Comparison of ENCODE assay signal across 22 cellular contexts in the genomic region with DNA sequence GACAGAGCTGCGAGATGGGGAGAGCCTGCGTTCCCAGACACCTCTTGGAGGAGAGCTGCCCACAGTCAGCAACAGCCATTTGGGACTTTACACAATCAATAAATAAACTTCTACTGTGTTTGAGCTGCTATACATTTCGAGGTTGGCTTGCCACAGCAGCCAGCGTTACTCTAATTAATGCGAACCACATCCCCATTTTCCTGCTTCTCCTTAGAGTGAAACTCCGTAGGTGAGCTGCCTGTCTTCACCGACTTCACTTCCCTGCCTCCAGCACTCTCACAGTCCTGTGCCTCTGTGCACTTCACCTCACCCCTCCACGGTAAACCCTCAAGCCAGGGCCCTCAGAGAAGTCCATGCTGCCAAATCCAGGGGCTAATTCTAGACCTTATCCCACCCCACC. TPM values are rescaled to one million over a fixed set of nuclear protein-coding genes. Genes with fewer than 3 reads are reported as not detected.
DNase-seq lines count a peak whose midpoint lies in the region; ATAC-seq and TF ChIP-seq lines count a peak whose summit lies in the region.
"Had no signal": no experiment of that assay in that cellular context is flagged by ENCODE, and none has a peak within 500 bp of the region (broad histone marks: within the 10 kb centered on the region; RNA-seq: fewer than 3 reads in every experiment).

No MANE protein-coding gene starts in this region.

- intact Hi-C loops in cardiac septum (cut with DNase I) (no loop called here), heart left ventricle (cut with DNase I) (no loop called here), lower lobe of right lung (cut with DNase I) (no loop called here)

- H3K9me3 ChIP-seq in heart left ventricle (peaks cover 0 to 24% (median 3%) of the 10 kb centered on the region in 12 donors), RWPE2 (ENCODE audit: severe bottlenecking) (peaks cover 4% of the 10 kb centered on the region), lower lobe of right lung (peaks cover 13% of the 10 kb centered on the region)

- TF ChIP-seq CTCF in heart left ventricle (IDR thresholded peaks at IDR 0.05) = no peak
- no peak for TF ChIP-seq CTCF in RWPE2 (IDR thresholded peaks at IDR 0.05; ENCODE audit: poor library complexity, severe bottlenecking)
- no peak for TF ChIP-seq CTCF in lower lobe of right lung (IDR thresholded peaks at IDR 0.05)

- H3K4me1 ChIP-seq in heart left ventricle (no peaks in the 10 kb centered on the region), RWPE2 (ENCODE audit: insufficient read depth, poor library complexity, severe bottlenecking) (no peaks in the 10 kb centered on the region), lower lobe of right lung (no peaks in the 10 kb centered on the region)

- H3K4me3 ChIP-seq in heart left ventricle (no peak overlapping the region), RWPE2 (ENCODE audit: severe bottlenecking) (no peak overlapping the region), lower lobe of right lung (no peak overlapping the region)
- H3K4me3 ChIP-seq: K562, MG63, SK-N-MC had no signal

- TF ChIP-seq POLR2A in heart left ventricle (IDR thresholded peaks at IDR 0.05) = no peak

- H3K27me3 ChIP-seq in heart left ventricle = peaks cover 0 to 5% (median 0%) of the 10 kb centered on the region in 9 donors
- no peaks in the 10 kb centered on the region for H3K27me3 ChIP-seq in RWPE2 (ENCODE audit: insufficient read depth, poor library complexity, severe bottlenecking)
- peaks cover 3% of the 10 kb centered on the region for H3K27me3 ChIP-seq in lower lobe of right lung (ENCODE audit: low read depth)
- H3K27me3 ChIP-seq: MG63 had no signal

- DNase-seq in cardiac septum (ENCODE audit: low spot score) (peak; percentile 66), heart left ventricle (no peak), RWPE2 (ENCODE audit: low spot score) (peak; percentile 21), lower lobe of right lung (peak; percentile 12), EL (no peak), GM19238 (ENCODE audit: insufficient read length, low spot score) (no peak)
- DNase-seq in effector CD4-positive, alpha-beta T cell = no peak
- DNase-seq: CD4-positive, CD25-positive, alpha-beta regulatory T cell; MG63; NCI-H1105; NCI-H146; NCI-H2029 treated with DMSO at 0.1 percent for 48 hours; NCI-H345; NCI-H774; NK-92 treated with Interleukin-12 subunit alpha and Interleukin-12 subunit beta, amount 100 ng/mL, for 24 hours; PC-3; SHP77 treated with DMSO at 0.1 percent for 48 hours had no signal

- H3K36me3 ChIP-seq in heart left ventricle (no peaks in the 10 kb centered on the region), RWPE2 (ENCODE audit: low read depth) (no peaks in the 10 kb centered on the region), lower lobe of right lung (no peaks in the 10 kb centered on the region)
- H3K36me3 ChIP-seq: MG63 had no signal

- no peak for ATAC-seq in heart left ventricle
- no peak for ATAC-seq in RWPE2 (ENCODE audit: low read depth)
- no peak for ATAC-seq in lower lobe of right lung
- ATAC-seq: K562, PC-3 had no signal

- 69 to 72% (median 71%) methylated on average over 8 of the region's 8 CpGs for WGBS in heart left ventricle, 4 donors

- H3K27ac ChIP-seq in heart left ventricle (no peak overlapping the region), RWPE2 (ENCODE audit: poor library complexity, severe bottlenecking) (no peak overlapping the region), lower lobe of right lung (no peak overlapping the region)
- H3K27ac ChIP-seq: SK-N-MC had no signal

RNA-seq across cellular contexts. Expression of gene SLC22A12, which starts 5.9 kb away (rescaled TPM):
- total RNA-seq in cardiac septum (not detected), heart left ventricle (not detected), lower lobe of right lung (not detected)
- polyA plus RNA-seq in heart left ventricle = not detected
- total RNA-seq: CD4-positive, CD25-positive, alpha-beta regulatory T cell; K562; LHCN-M2; PC-3; RPMI7951 had no signal
- polyA plus RNA-seq: BJ; CD4-positive, CD25-positive, alpha-beta regulatory T cell; K562 had no signal

RNA-seq across cellular contexts. Expression of gene SLC22A11, which starts 29.4 kb away (rescaled TPM):
- total RNA-seq in cardiac septum (not detected), heart left ventricle (not detected), lower lobe of right lung (not detected)
- polyA plus RNA-seq in heart left ventricle = not detected
- total RNA-seq: CD4-positive, CD25-positive, alpha-beta regulatory T cell; K562; LHCN-M2; PC-3; RPMI7951 had no signal
- polyA plus RNA-seq: BJ; CD4-positive, CD25-positive, alpha-beta regulatory T cell had no signal

Comparison
In these comparisons a context has a peak if more than half of its experiments do, and no peak if none do; other contexts are left out.
1. DNase-seq: peak in cardiac septum (single experiment), RWPE2 (single experiment) and lower lobe of right lung (single experiment); none in heart left ventricle (0 of 5), EL (single experiment), GM19238 (single experiment) and effector CD4-positive, alpha-beta T cell (single experiment).